In the genomic region with DNA sequence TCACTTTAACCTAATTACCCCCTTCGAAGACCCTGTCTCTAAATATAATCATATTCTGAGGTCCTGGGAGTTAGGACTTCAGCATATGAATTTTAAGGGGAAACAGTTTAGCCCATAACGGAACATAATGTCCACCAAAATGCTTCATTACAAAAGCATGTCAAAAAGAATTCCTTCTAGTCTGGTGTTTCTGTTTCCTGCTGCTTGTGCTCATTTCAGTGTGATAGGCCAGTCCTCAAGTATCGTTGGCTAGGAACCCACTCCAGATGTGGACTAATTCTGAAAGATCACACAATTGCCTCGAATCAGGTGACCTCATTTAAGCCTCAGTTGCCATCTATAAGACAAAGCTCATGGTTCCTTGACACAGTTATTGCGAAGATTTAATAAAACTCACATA, we compare ENCODE assay signal across 19 cellular contexts. TPM values are rescaled to one million over a fixed set of nuclear protein-coding genes. Genes with fewer than 3 reads are reported as not detected.
A peak's percentile ranks its signal among the peaks of the same experiment; 100 is the strongest.
DNase-seq lines count a peak whose midpoint lies in the region; ATAC-seq and TF ChIP-seq lines count a peak whose summit lies in the region.
"Had no signal": no experiment of that assay in that cellular context is flagged by ENCODE, and none has a peak within 500 bp of the region (broad histone marks: within the 10 kb centered on the region; RNA-seq: fewer than 3 reads in every experiment).

No MANE protein-coding gene starts in this region.

- peak; percentile 20 for DNase-seq in AG08395 (ENCODE audit: low spot score)
- peak; percentile 15 for DNase-seq in LHCN-M2 (ENCODE audit: low read depth)
- DNase-seq in chondrocyte (ENCODE audit: low spot score) = no peak
- peak; percentile 42 for DNase-seq in osteoblast (ENCODE audit: insufficient read length, low spot score, missing footprints)
- DNase-seq in activated gamma-delta T cell treated with Interleukin-2 at 50 U/mL for 16 hours = no peak
- no peak for DNase-seq in activated CD8-positive, alpha-beta memory T cell treated with anti-CD3 and anti-CD28 coated beads, Interleukin-2, amount 50 U/mL, for 4 hours
- DNase-seq: COR-L47, GOT3, KG1, NCI-H1092, NCI-H1694, NCI-H2107, NCI-H226, NCI-H69, Right ventricle myocardium superior had no signal

- H3K4me1 Mint-ChIP-seq in chondrocyte (ENCODE audit: low read depth) = peaks cover 66% of the 10 kb centered on the region

- H3K79me2 ChIP-seq in osteoblast (ENCODE audit: insufficient read depth, low read length) = peaks cover 2% of the 10 kb centered on the region

- no peaks in the 10 kb centered on the region for H3K27me3 Mint-ChIP-seq in chondrocyte (ENCODE audit: low read depth)

- H3K9me3 Mint-ChIP-seq in chondrocyte (ENCODE audit: low read depth) = no peaks in the 10 kb centered on the region

- no peaks in the 10 kb centered on the region for H3K27me3 ChIP-seq in osteoblast (ENCODE audit: insufficient read depth, low read length)

- H3K4me3 Mint-ChIP-seq in chondrocyte (ENCODE audit: unreplicated experiment) = peak overlapping the region; percentile 21
- H3K4me3 Mint-ChIP-seq: CD14-positive monocyte had no signal

- no peaks in the 10 kb centered on the region for H3K36me3 ChIP-seq in osteoblast (ENCODE audit: insufficient read depth, low read length)

- peak overlapping the region; percentile 92 for H3K27ac Mint-ChIP-seq in chondrocyte (ENCODE audit: unreplicated experiment)
- H3K27ac Mint-ChIP-seq: CD14-positive monocyte had no signal

- ATAC-seq in GM18868 (IDR thresholded peaks at IDR 0.05; ENCODE audit: unreplicated experiment) = no peak
- ATAC-seq in GM19467 (IDR thresholded peaks at IDR 0.05; ENCODE audit: unreplicated experiment) = no peak
- ATAC-seq: Panc1 had no signal

- H3K9me3 ChIP-seq in osteoblast (ENCODE audit: low read depth, low read length) = no peaks in the 10 kb centered on the region

- H4K20me1 ChIP-seq in osteoblast (ENCODE audit: insufficient read depth, low read length) = peaks cover under 1% of the 10 kb centered on the region

- H3K4me2 ChIP-seq in osteoblast (ENCODE audit: insufficient read depth, low read length) = no peak overlapping the region

- no peaks in the 10 kb centered on the region for H3K36me3 Mint-ChIP-seq in chondrocyte (ENCODE audit: low read depth)

- peaks cover 5% of the 10 kb centered on the region for H3K4me1 ChIP-seq in osteoblast (ENCODE audit: insufficient read depth, low read length)

- no peak overlapping the region for H3K4me3 ChIP-seq in osteoblast (ENCODE audit: insufficient read depth, low read length)

- H2AFZ ChIP-seq in osteoblast (ENCODE audit: low read length) = no peak overlapping the region

- H3K27ac ChIP-seq in osteoblast (ENCODE audit: low read depth, low read length) = no peak overlapping the region

- TF ChIP-seq CTCF in chondrocyte (IDR thresholded peaks at IDR 0.05) = no peak
- TF ChIP-seq CTCF in osteoblast (IDR thresholded peaks at IDR 0.05; ENCODE audit: extremely low read depth, low read depth, low read length) = no peak

RNA-seq across cellular contexts. Expression of a gene that starts 29.6 kb away (rescaled TPM):
- total RNA-seq in LHCN-M2 (2014; rRNA removed) (17.1 and 18.5 TPM in 2 replicates), chondrocyte (55.7 to 83.1 TPM (median 56.4 TPM) in 3 replicates), osteoblast (10.9 and 11.2 TPM in 2 replicates)
- 10.2 TPM for polyA plus RNA-seq in LHCN-M2 (2012)

Comparison
In these comparisons a context has a peak if more than half of its experiments do, and no peak if none do; other contexts are left out.
1. DNase-seq: peak in AG08395 (single experiment), LHCN-M2 (single experiment) and osteoblast (single experiment); none in chondrocyte (single experiment), activated gamma-delta T cell treated with Interleukin-2 at 50 U/mL for 16 hours (single experiment) and activated CD8-positive, alpha-beta memory T cell treated with anti-CD3 and anti-CD28 coated beads, Interleukin-2, amount 50 U/mL, for 4 hours (single experiment).